ENCODE assay signal across 16 cellular contexts in genomic region chr4:26830701-26831100, GRCh38. TPM values are rescaled to one million over a fixed set of nuclear protein-coding genes. Genes with fewer than 3 reads are reported as not detected.
DNase-seq lines count a peak whose midpoint lies in the region; ATAC-seq, FAIRE-seq and TF ChIP-seq lines count a peak whose summit lies in the region.
"Had no signal": no experiment of that assay in that cellular context is flagged by ENCODE, and none has a peak within 500 bp of the region (broad histone marks: within the 10 kb centered on the region; RNA-seq: fewer than 3 reads in every experiment).

No MANE protein-coding gene starts in this region.

- no CpG with 5 or more reads among the region's 4 CpGs for WGBS in mesendoderm (ENCODE audit: extremely low coverage, insufficient coverage, low lambda C conversion rate)

- no peak overlapping the region for H2BK120ac ChIP-seq in mesendoderm (ENCODE audit: low read depth, low read length)

- H3K4ac ChIP-seq in mesendoderm (ENCODE audit: low read depth, low read length) = peak overlapping the region; percentile 26

- ATAC-seq in omental fat pad (ENCODE audit: low FRiP score) (no peak), HG03025 (IDR thresholded peaks at IDR 0.05; ENCODE audit: low FRiP score, unreplicated experiment) (no peak)
- ATAC-seq: A549 had no signal

- H3K4me1 ChIP-seq in BLaER1 (peaks cover 79% of the 10 kb centered on the region), OCI-LY1 (ENCODE audit: insufficient read depth, low read length, severe bottlenecking) (peaks cover 73% of the 10 kb centered on the region), mesendoderm (ENCODE audit: control insufficient read depth, low read depth, low read length) (peaks cover 4% of the 10 kb centered on the region)
- H3K4me1 ChIP-seq: A549, HAP-1 had no signal

- H3K18ac ChIP-seq in mesendoderm (ENCODE audit: low read length) = no peak overlapping the region

- H3K4me2 ChIP-seq in BLaER1 (0 out of 2 replicates have a peak overlapping the region, but pooled peaks have one; percentile 3), OCI-LY1 (ENCODE audit: low read length) (peak overlapping the region; percentile 64), mesendoderm (ENCODE audit: low read length) (no peak overlapping the region)
- H3K4me2 ChIP-seq: A549 had no signal

- H3K36me3 ChIP-seq in BLaER1 (no peaks in the 10 kb centered on the region), OCI-LY1 (ENCODE audit: insufficient read depth, low read length) (no peaks in the 10 kb centered on the region), mesendoderm (ENCODE audit: control insufficient read depth, insufficient read depth, low read length) (no peaks in the 10 kb centered on the region)
- H3K36me3 ChIP-seq: HAP-1 had no signal

- H2AK5ac ChIP-seq in mesendoderm (ENCODE audit: low read length) = no peak overlapping the region

- FAIRE-seq in GM19239 (lab: Jason Lieb, UNC) (peak; percentile 14), urothelium cell line (lab: Jason Lieb, UNC) (no peak)
- FAIRE-seq: A549 had no signal

- no peaks in the 10 kb centered on the region for H4K20me1 ChIP-seq in BLaER1
- H4K20me1 ChIP-seq in OCI-LY1 (ENCODE audit: insufficient read depth, low read length) = no peaks in the 10 kb centered on the region

- no peaks in the 10 kb centered on the region for H3K79me2 ChIP-seq in OCI-LY1 (ENCODE audit: insufficient read depth, low read length)
- H3K79me2 ChIP-seq in mesendoderm (ENCODE audit: control insufficient read depth, insufficient read depth, low read length) = no peaks in the 10 kb centered on the region

- no peak for DNase-seq in GM19239 (ENCODE audit: insufficient read length, low spot score)
- no peak for DNase-seq in mesendoderm
- no peak for DNase-seq in omental fat pad (ENCODE audit: low spot score)
- no peak for DNase-seq in urothelium cell line (ENCODE audit: low spot score)
- DNase-seq: C1 segment of cervical spinal cord; CD4-positive, CD25-positive, alpha-beta regulatory T cell; CD8-positive, alpha-beta memory T cell; COR-L47; GDM1; KG1 had no signal

- H3K27ac ChIP-seq in BLaER1 = no peak overlapping the region
- peak overlapping the region; percentile 99 for H3K27ac ChIP-seq in OCI-LY1 (ENCODE audit: low read depth, low read length, poor library complexity, severe bottlenecking)
- H3K27ac ChIP-seq in mesendoderm (ENCODE audit: low read depth, low read length) = no peak overlapping the region
- H3K27ac ChIP-seq: 22Rv1, A549 had no signal

- H2BK5ac ChIP-seq in mesendoderm (ENCODE audit: low read length) = no peak overlapping the region

- TF ChIP-seq CTCF in OCI-LY1 (IDR thresholded peaks at IDR 0.05; ENCODE audit: low read length) (no peak), omental fat pad (IDR thresholded peaks at IDR 0.05) (no peak)

- no peak overlapping the region for H3K23ac ChIP-seq in mesendoderm (ENCODE audit: low read length)

- H4K5ac ChIP-seq in mesendoderm (ENCODE audit: low read length) = no peak overlapping the region

- H3K79me1 ChIP-seq in mesendoderm (ENCODE audit: low read length) = no peaks in the 10 kb centered on the region

- H3K27me3 ChIP-seq in BLaER1 (no peaks in the 10 kb centered on the region), OCI-LY1 (ENCODE audit: insufficient read depth, low read length) (no peaks in the 10 kb centered on the region), mesendoderm (ENCODE audit: insufficient read depth, low read length, poor library complexity) (no peaks in the 10 kb centered on the region)

- no peak overlapping the region for H3K9ac ChIP-seq in BLaER1
- peak overlapping the region; percentile 64 for H3K9ac ChIP-seq in OCI-LY1 (ENCODE audit: low read length)
- no peak overlapping the region for H3K9ac ChIP-seq in mesendoderm (ENCODE audit: low read length)

- peaks cover 34% of the 10 kb centered on the region for H3K9me3 ChIP-seq in BLaER1
- no peaks in the 10 kb centered on the region for H3K9me3 ChIP-seq in OCI-LY1 (ENCODE audit: low read length)
- H3K9me3 ChIP-seq: A549, HAP-1 had no signal

- H2BK15ac ChIP-seq in mesendoderm (replicated peaks; ENCODE audit: low read depth) = no peak overlapping the region

- H3K56ac ChIP-seq in mesendoderm (ENCODE audit: low read length) = no peak overlapping the region

- no peak overlapping the region for H4K8ac ChIP-seq in mesendoderm (ENCODE audit: low read depth, low read length)

- H3K9me2 ChIP-seq in OCI-LY1 (ENCODE audit: low read depth, low read length) = no peaks in the 10 kb centered on the region

- H3F3A ChIP-seq in OCI-LY1 (ENCODE audit: insufficient read depth, low read length) = no peaks in the 10 kb centered on the region; the same call in 1 of the 2 replicates

- H3K4me3 ChIP-seq in BLaER1 (no peak overlapping the region), OCI-LY1 (ENCODE audit: low read depth, low read length, poor library complexity, severe bottlenecking) (no peak overlapping the region), mesendoderm (ENCODE audit: low read length) (no peak overlapping the region)
- H3K4me3 ChIP-seq: A549, HAP-1 had no signal

- no peak overlapping the region for H2AFZ ChIP-seq in OCI-LY1 (ENCODE audit: low read length)

RNA-seq across cellular contexts. Expression of gene STIM2, which starts 29.9 kb away (rescaled TPM):
- polyA plus RNA-seq in mesendoderm (2013, experiment 1 of 2) = 23.9 TPM
- 22.4 TPM for polyA plus RNA-seq in mesendoderm (2013, experiment 2 of 2)
- 10 to 100 TPM; 16.9 to 29.5 (median 22.4) TPM for total RNA-seq in omental fat pad
